In genomic region chr10:92130622-92131270, GRCh38 we compare ENCODE assay signal across 10 cellular contexts.
"Had no signal": no experiment of that assay in that cellular context is flagged by ENCODE, and none has a peak within 500 bp of the region (broad histone marks: within the 10 kb centered on the region; RNA-seq: fewer than 3 reads in every experiment).

No MANE protein-coding gene starts in this region.

- DNase-seq: H7, HFFc6, IMR-90, KG1 had no signal

- H3K4me2 ChIP-seq: GM23338 had no signal

- H3K27ac ChIP-seq: HL-60 had no signal

- H2AFZ ChIP-seq: GM23338 had no signal

- FAIRE-seq: H1, K562 had no signal

- H3K4me1 ChIP-seq: HAP-1 had no signal

- ATAC-seq: GM23338, HCT116, K562 had no signal

- H3K36me3 ChIP-seq: HAP-1 had no signal

- H3K9me3 ChIP-seq: HAP-1 had no signal

- H3K4me3 ChIP-seq: GM23338, HAP-1, K562 had no signal
